In genomic region chr5:61724102-61724501, GRCh38 we compare ENCODE assay signal across 3 cellular contexts.
"Had no signal": no experiment of that assay in that cellular context is flagged by ENCODE, and none has a peak within 500 bp of the region (broad histone marks: within the 10 kb centered on the region; RNA-seq: fewer than 3 reads in every experiment).

No MANE protein-coding gene starts in this region.

- H3K4me3 ChIP-seq: GM12878 had no signal

- DNase-seq: GDM1, GF-D8 had no signal

- ATAC-seq: GM12878 had no signal
